Comparison of ENCODE assay signal across 8 cellular contexts in genomic region chr2:87604280-87604818, GRCh38.
DNase-seq lines count a peak whose midpoint lies in the region; ATAC-seq and TF ChIP-seq lines count a peak whose summit lies in the region.
"Not testable (repeated sequence)": the region's sequence is repeated elsewhere in the genome, so short reads cannot be mapped to it uniquely, and the experiment has no call there.

No MANE protein-coding gene starts in this region.

- in situ Hi-C loops in IMR-90 (cut with MboI; ENCODE audit: low sequenced_read_pairs), result not testable (repeated sequence)

- H3K27ac Mint-ChIP-seq in activated B cell treated with CpG ODN at 0.5 μM for 24 hours, result not testable (repeated sequence)

- not testable (repeated sequence) for H4K5ac ChIP-seq in IMR-90 (ENCODE audit: low read depth, low read length)

- intact Hi-C loops in IMR-90 (cut with micrococcal nuclease); activated B cell treated with CpG ODN at 0.5 μM for 24 hours (cut with micrococcal nuclease); stomach (cut with DNase I; ENCODE audit: low total_unique reads): not testable (repeated sequence)

- not testable (repeated sequence) for H3K9ac ChIP-seq in IMR-90 (ENCODE audit: low read depth, low read length)

- not testable (repeated sequence) for H2AK5ac ChIP-seq in IMR-90 (ENCODE audit: low read depth, low read length)

- not testable (repeated sequence) for H3K27me3 ChIP-seq in IMR-90 (ENCODE audit: control insufficient read depth, insufficient read depth, low read length); gastroesophageal sphincter; stomach

- not testable (repeated sequence) for H2AK9ac ChIP-seq in IMR-90 (replicated peaks; ENCODE audit: low read depth, low read length, poor library complexity)

- not testable (repeated sequence) for H2BK15ac ChIP-seq in IMR-90 (ENCODE audit: low read depth, low read length)

- CTCF ChIA-PET in IMR-90 (lab: Yijun Ruan, JAX); activated B cell treated with CpG ODN at 0.5 μM for 24 hours (lab: Charles Lee): not testable (repeated sequence)

- dilution Hi-C loops in IMR-90 (cut with HindIII; ENCODE audit: low sequenced_read_pairs, unreplicated experiment), result not testable (repeated sequence)

- H3K27me3 Mint-ChIP-seq in activated B cell treated with CpG ODN at 0.5 μM for 24 hours, result not testable (repeated sequence)

- not testable (repeated sequence) for H3K79me1 ChIP-seq in IMR-90 (ENCODE audit: low read depth in 1 of 2, low read length in 2 of 2)

- BruUV-seq in IMR-90 (replicated peaks; lab: Mats Ljungman, UMichigan), result not testable (repeated sequence)

- H3K4me1 Mint-ChIP-seq in activated B cell treated with CpG ODN at 0.5 μM for 24 hours, result not testable (repeated sequence)

- H3K36me3 ChIP-seq in IMR-90 (ENCODE audit: control insufficient read depth, insufficient read depth, low read length); gastroesophageal sphincter; stomach: not testable (repeated sequence)

- H3K23ac ChIP-seq in IMR-90 (ENCODE audit: low read depth, low read length), result not testable (repeated sequence)

- not testable (repeated sequence) for TF ChIP-seq RAD21 in IMR-90 (IDR thresholded peaks at IDR 0.05; ENCODE audit: low read length)

- H3K9me1 ChIP-seq in IMR-90 (ENCODE audit: insufficient read depth, low read length), result not testable (repeated sequence)

- H3K4me3 Mint-ChIP-seq in activated B cell treated with CpG ODN at 0.5 μM for 24 hours, result not testable (repeated sequence)

- H3K4me2 ChIP-seq in IMR-90 (ENCODE audit: low read depth, low read length), result not testable (repeated sequence)

- H2BK5ac ChIP-seq in IMR-90 (ENCODE audit: low read depth, low read length, poor library complexity, severe bottlenecking), result not testable (repeated sequence)

- H3K9me3 Mint-ChIP-seq in activated B cell treated with CpG ODN at 0.5 μM for 24 hours, result not testable (repeated sequence)

- not testable (repeated sequence) for H3K9me3 ChIP-seq in IMR-90 (ENCODE audit: control insufficient read depth, insufficient read depth, low read length); gastroesophageal sphincter; stomach

- not testable (repeated sequence) for H2BK120ac ChIP-seq in IMR-90 (ENCODE audit: low read depth, low read length)

- H3K27ac ChIP-seq in IMR-90 (ENCODE audit: insufficient read depth, low read length), result peak overlapping the region; percentile 59; the same call in 1 of the 2 replicates
- peak overlapping the region in 1 of 4 donors; percentile 53 for H3K27ac ChIP-seq in gastroesophageal sphincter
- peak overlapping the region in 2 of 5 donors; percentile 26 to 51 for H3K27ac ChIP-seq in stomach

- not testable (repeated sequence) for TF ChIP-seq CTCF in IMR-90 (conservative IDR thresholded peaks at IDR 0.05; ENCODE audit: low read depth, low read length); activated B cell treated with CpG ODN at 0.5 μM for 24 hours (IDR thresholded peaks at IDR 0.05); gastroesophageal sphincter (IDR thresholded peaks at IDR 0.05); stomach (IDR thresholded peaks at IDR 0.05)

- POLR2A ChIA-PET in IMR-90 (lab: Charles Lee; ENCODE audit: unreplicated experiment); activated B cell treated with CpG ODN at 0.5 μM for 24 hours (lab: Charles Lee): not testable (repeated sequence)

- H3K36me3 Mint-ChIP-seq in activated B cell treated with CpG ODN at 0.5 μM for 24 hours (ENCODE audit: low read depth), result not testable (repeated sequence)

- no CpG with 5 or more reads among the region's 6 CpGs for WGBS in IMR-90 (ENCODE audit: extremely low coverage in 2 of 2, insufficient read length in 1 of 2), 2 experiments
- no CpG with 5 or more reads among the region's 6 CpGs for WGBS in gastroesophageal sphincter (ENCODE audit: low coverage in 1 of 2), 2 donors
- WGBS in stomach, 5 donors, result 0 to 11% (median 2%) methylated on average over 1 to 3 of the region's 6 CpGs; no CpG with 5 or more reads in 2 of the 5 donors

- not testable (repeated sequence) for H3K4me1 ChIP-seq in IMR-90 (ENCODE audit: control insufficient read depth, insufficient read depth, low read length); gastroesophageal sphincter; stomach

- not testable (repeated sequence) for TF ChIP-seq POLR2A in IMR-90 (IDR thresholded peaks at IDR 0.05; ENCODE audit: low read depth, low read length); gastroesophageal sphincter (IDR thresholded peaks at IDR 0.05); stomach (IDR thresholded peaks at IDR 0.05)

- not testable (repeated sequence) for H3K14ac ChIP-seq in IMR-90 (replicated peaks; ENCODE audit: low read depth, low read length)

- not testable (repeated sequence) for H3K4me3 ChIP-seq in IMR-90 (ENCODE audit: insufficient read depth, low read depth, low read length); gastroesophageal sphincter; stomach

- not testable (repeated sequence) for H4K8ac ChIP-seq in IMR-90 (ENCODE audit: low read depth in 2 of 2, low read length in 2 of 2)

- H2BK20ac ChIP-seq in IMR-90 (ENCODE audit: low read depth, low read length), result not testable (repeated sequence)

- H3K18ac ChIP-seq in IMR-90 (ENCODE audit: low read depth, low read length), result not testable (repeated sequence)

- TF ChIP-seq EP300 in gastroesophageal sphincter (IDR thresholded peaks at IDR 0.05); stomach (IDR thresholded peaks at IDR 0.05): not testable (repeated sequence)

- H3K4ac ChIP-seq in IMR-90 (ENCODE audit: low read depth, low read length), result not testable (repeated sequence)

- DNase-seq in A172 (ENCODE audit: low spot score), result peak; percentile 13
- not testable (repeated sequence) for DNase-seq in IMR-90, activated B cell treated with CpG ODN at 0.5 μM for 24 hours
- peak; percentile 13 for DNase-seq in dedifferentiated amniotic fluid mesenchymal stem cell (ENCODE audit: extremely low spot score)
- peak; percentile 1 for DNase-seq in kidney tubule cell (ENCODE audit: low spot score)
- DNase-seq in myocyte (ENCODE audit: low read depth), result peak; percentile 59
- DNase-seq in stomach, result peak; percentile 44

- not testable (repeated sequence) for H4K91ac ChIP-seq in IMR-90 (ENCODE audit: insufficient read depth, low read depth, low read length)

- peak; percentile 57 for ATAC-seq in IMR-90 (ENCODE audit: low read depth)
- ATAC-seq in activated B cell treated with CpG ODN at 0.5 μM for 24 hours (ENCODE audit: low read depth), result peak; percentile 50
- peak; percentile 85 for ATAC-seq in gastroesophageal sphincter

- H3K56ac ChIP-seq in IMR-90 (ENCODE audit: extremely low read depth, insufficient read depth, low read length), result not testable (repeated sequence)

- not testable (repeated sequence) for H2AFZ ChIP-seq in IMR-90 (replicated peaks; ENCODE audit: low read length, poor library complexity)

- not testable (repeated sequence) for H4K20me1 ChIP-seq in IMR-90 (ENCODE audit: insufficient read depth, low read length)
